Comparison of ENCODE assay signal across 18 cellular contexts in genomic region chr16:86342161-86342560, GRCh38.
"Had no signal": no experiment of that assay in that cellular context is flagged by ENCODE, and none has a peak within 500 bp of the region (broad histone marks: within the 10 kb centered on the region; RNA-seq: fewer than 3 reads in every experiment).

No MANE protein-coding gene starts in this region.

- H3K9me3 ChIP-seq: left lung, neutrophil had no signal

- H3K9me3 Mint-ChIP-seq: activated T-cell treated with anti-CD3 and anti-CD28 coated beads, Interleukin-2, amount 50 U/mL, for 24 hours; effector memory CD8-positive, alpha-beta T cell had no signal

- H3K4me1 Mint-ChIP-seq: activated T-helper 17 cell treated with anti-CD3 and anti-CD28 coated beads, Interleukin-2, amount 50 U/mL, for 72 hours had no signal

- H3K4me3 Mint-ChIP-seq: activated T-cell treated with anti-CD3 and anti-CD28 coated beads, Interleukin-2, amount 50 U/mL, for 24 hours; activated T-helper 17 cell treated with anti-CD3 and anti-CD28 coated beads, Interleukin-2, amount 50 U/mL, for 72 hours; effector memory CD8-positive, alpha-beta T cell; nephron had no signal

- ATAC-seq: activated naive CD4-positive, alpha-beta T cell treated with anti-CD3 and anti-CD28 coated beads, Interleukin-2, amount 50 U/mL, for 72 hours; activated T-helper 17 cell treated with anti-CD3 and anti-CD28 coated beads, Interleukin-2, amount 50 U/mL, for 72 hours; effector memory CD8-positive, alpha-beta T cell had no signal

- H3K4me1 ChIP-seq: parathyroid adenoma had no signal

- H3K27ac ChIP-seq: neutrophil had no signal

- H3K4me3 ChIP-seq: left lung had no signal

- DNase-seq: activated CD4-positive, alpha-beta T cell treated with anti-CD3 and anti-CD28 coated beads for 1 hour; activated T-cell treated with anti-CD3 and anti-CD28 coated beads, Interleukin-2, amount 50 U/mL, for 24 hours; central memory CD4-positive, alpha-beta T cell; dorsolateral prefrontal cortex; effector memory CD8-positive, alpha-beta T cell; kidney; mammary epithelial cell; midbrain; stimulated activated CD4-positive, alpha-beta T cell treated with anti-CD3 and anti-CD28 coated beads, Interleukin-2, amount 100 ng/mL, for 48 hours; stimulated activated CD8-positive, alpha-beta memory T cell treated with anti-CD3 and anti-CD28 coated beads, Interleukin-4, amount 100 ng/mL, for 48 hours; stimulated activated naive CD4-positive, alpha-beta T cell; T-helper 1 cell had no signal

- H3K36me3 ChIP-seq: left lung, neutrophil had no signal

- H3K27ac Mint-ChIP-seq: activated naive CD4-positive, alpha-beta T cell treated with anti-CD3 and anti-CD28 coated beads, Interleukin-2, amount 50 U/mL, for 72 hours; activated T-cell treated with anti-CD3 and anti-CD28 coated beads, Interleukin-2, amount 50 U/mL, for 24 hours; activated T-helper 17 cell treated with anti-CD3 and anti-CD28 coated beads, Interleukin-2, amount 50 U/mL, for 72 hours; effector memory CD8-positive, alpha-beta T cell; nephron had no signal
